ENCODE assay signal across 1 cellular context in genomic region chr1:213015099-213016050, GRCh38.
TF ChIP-seq lines count a peak whose summit lies in the region.

ANGEL2 (minus strand) TSS chr1:213015867; CDS start chr1:213015671, 196 bp downstream.

TF ChIP-seq in WTC11, 78 proteins besides CTCF, POLR2A, EP300 and RAD21 (continued from another document and continues in another):
- peak; percentile 63; the same call in 1 of the 2 replicates for TF ChIP-seq FOXP1 (CRISPR knock-in tag; IDR thresholded peaks at IDR 0.05; ENCODE audit: borderline replicate concordance)
- no peak for TF ChIP-seq E2F4 (CRISPR knock-in tag; IDR thresholded peaks at IDR 0.05; ENCODE audit: borderline replicate concordance, low read depth)
- peak; percentile 42 for TF ChIP-seq E2F5 (CRISPR knock-in tag; IDR thresholded peaks at IDR 0.05)
- TF ChIP-seq ZNF232 (CRISPR knock-in tag; IDR thresholded peaks at IDR 0.05) = peak; percentile 32; the same call in 1 of the 2 replicates
- no peak for TF ChIP-seq NR1H2 (CRISPR knock-in tag; IDR thresholded peaks at IDR 0.05)
- 0 out of 2 replicates have a peak, but pooled peaks have one; percentile 6 for TF ChIP-seq SMAD4 (CRISPR knock-in tag; IDR thresholded peaks at IDR 0.05)
- TF ChIP-seq STAT6 (CRISPR knock-in tag; conservative IDR thresholded peaks at IDR 0.05; ENCODE audit: low read depth) = no peak
- TF ChIP-seq TP53 (CRISPR knock-in tag; IDR thresholded peaks at IDR 0.05) = no peak; the same call in 1 of the 2 replicates
- TF ChIP-seq OVOL2 (CRISPR knock-in tag; IDR thresholded peaks at IDR 0.05; ENCODE audit: borderline replicate concordance) = no peak
- peak; percentile 71; the same call in 1 of the 2 replicates for TF ChIP-seq HMGXB4 (CRISPR knock-in tag; IDR thresholded peaks at IDR 0.05)
- TF ChIP-seq FOXP4 (CRISPR knock-in tag; IDR thresholded peaks at IDR 0.05) = peak; percentile 66; the same call in 1 of the 2 replicates
- no peak for TF ChIP-seq CREM (CRISPR knock-in tag; IDR thresholded peaks at IDR 0.05)
- 0 out of 2 replicates have a peak, but pooled peaks have one; percentile 47 for TF ChIP-seq CREB1 (CRISPR knock-in tag; IDR thresholded peaks at IDR 0.05)
- no peak for TF ChIP-seq ZBTB21 (CRISPR knock-in tag; IDR thresholded peaks at IDR 0.05; ENCODE audit: borderline replicate concordance)
- TF ChIP-seq ATF2 (CRISPR knock-in tag; IDR thresholded peaks at IDR 0.05; ENCODE audit: borderline replicate concordance, low read depth) = no peak
- TF ChIP-seq RELA (CRISPR knock-in tag; IDR thresholded peaks at IDR 0.05; ENCODE audit: borderline replicate concordance) = no peak
- no peak for TF ChIP-seq PRDM15 (CRISPR knock-in tag; IDR thresholded peaks at IDR 0.05)
- no peak for TF ChIP-seq JAZF1 (CRISPR knock-in tag; IDR thresholded peaks at IDR 0.05)
- TF ChIP-seq ZNF671 (CRISPR knock-in tag; IDR thresholded peaks at IDR 0.05) = no peak
- TF ChIP-seq MYBL2 (CRISPR knock-in tag; IDR thresholded peaks at IDR 0.05) = peak; percentile 65; the same call in 1 of the 2 replicates
- peak; percentile 72 for TF ChIP-seq MAX (CRISPR knock-in tag; IDR thresholded peaks at IDR 0.05)
- TF ChIP-seq AFF4 (CRISPR knock-in tag; IDR thresholded peaks at IDR 0.05; ENCODE audit: borderline replicate concordance) = 0 out of 2 replicates have a peak, but pooled peaks have one; percentile 36
- peak; percentile 82; the same call in 1 of the 2 replicates for TF ChIP-seq ZBTB43 (CRISPR knock-in tag; IDR thresholded peaks at IDR 0.05)
- peak; percentile 75; the same call in 1 of the 2 replicates for TF ChIP-seq ESRRA (CRISPR knock-in tag; IDR thresholded peaks at IDR 0.05; ENCODE audit: borderline replicate concordance)
- TF ChIP-seq ARID4B (CRISPR knock-in tag; IDR thresholded peaks at IDR 0.05; ENCODE audit: borderline replicate concordance) = 0 out of 2 replicates have a peak, but pooled peaks have one; percentile 41
- TF ChIP-seq NFE2L1 (CRISPR knock-in tag; IDR thresholded peaks at IDR 0.05) = no peak
- TF ChIP-seq CBFB (CRISPR knock-in tag; IDR thresholded peaks at IDR 0.05; ENCODE audit: low read depth) = no peak
